28 cellular contexts compared by ENCODE assay signal in genomic region chr12:81470923-81471322, GRCh38.
"Had no signal": no experiment of that assay in that cellular context is flagged by ENCODE, and none has a peak within 500 bp of the region (broad histone marks: within the 10 kb centered on the region; RNA-seq: fewer than 3 reads in every experiment).

No MANE protein-coding gene starts in this region.

- H3K27ac Mint-ChIP-seq: dendritic cell treated with granulocyte-macrophage colony-stimulating factor and Interleukin-4, amounts not matched to agents 40 ng/mL and 50 ng/mL, for 4 days; effector memory CD8-positive, alpha-beta T cell; endodermal cell had no signal

- FAIRE-seq: colon, endometrium, endothelial cell of umbilical vein, frontal cortex had no signal

- H3K27me3 ChIP-seq: dorsolateral prefrontal cortex, esophagus muscularis mucosa, esophagus squamous epithelium, foreskin keratinocyte, gastrocnemius medialis, gastroesophageal sphincter, heart left ventricle, heart right ventricle, hepatocyte had no signal

- H3K9me3 Mint-ChIP-seq: dendritic cell treated with granulocyte-macrophage colony-stimulating factor and Interleukin-4, amounts not matched to agents 40 ng/mL and 50 ng/mL, for 4 days; endodermal cell had no signal

- H3K4me3 Mint-ChIP-seq: dendritic cell treated with granulocyte-macrophage colony-stimulating factor and Interleukin-4, amounts not matched to agents 40 ng/mL and 50 ng/mL, for 4 days; effector memory CD8-positive, alpha-beta T cell; endodermal cell had no signal

- H3K27ac ChIP-seq: coronary artery, epithelial cell of prostate, esophagus muscularis mucosa, esophagus squamous epithelium, foreskin keratinocyte, gastrocnemius medialis, gastroesophageal sphincter, heart left ventricle, heart right ventricle, hepatocyte had no signal

- H3K36me3 ChIP-seq: esophagus muscularis mucosa, esophagus squamous epithelium, gastrocnemius medialis, gastroesophageal sphincter, heart left ventricle, heart right ventricle had no signal

- H3K4me2 ChIP-seq: hepatocyte had no signal

- H3K9me3 ChIP-seq: esophagus muscularis mucosa, esophagus squamous epithelium, gastrocnemius medialis, gastroesophageal sphincter, heart left ventricle, heart right ventricle had no signal

- H3K4me1 ChIP-seq: esophagus muscularis mucosa, esophagus squamous epithelium, foreskin keratinocyte, gastrocnemius medialis, gastroesophageal sphincter, heart left ventricle, heart right ventricle had no signal

- DNase-seq: cortex of kidney; dermis blood vessel endothelial cell; dorsolateral prefrontal cortex; effector CD4-positive, alpha-beta T cell; effector CD8-positive, alpha-beta T cell; effector memory CD4-positive, alpha-beta T cell; effector memory CD8-positive, alpha-beta T cell; endodermal cell; erythroblast; esophagus squamous epithelium; foreskin fibroblast; foreskin keratinocyte; foreskin melanocyte; gastrocnemius medialis; head of caudate nucleus; heart left ventricle; heart right ventricle had no signal

- H3K4me3 ChIP-seq: coronary artery, dorsolateral prefrontal cortex, esophagus muscularis mucosa, esophagus squamous epithelium, gastrocnemius medialis, gastroesophageal sphincter, heart left ventricle, heart right ventricle, hepatocyte had no signal

- ATAC-seq: effector memory CD8-positive, alpha-beta T cell; esophagus mucosa; foreskin keratinocyte; gastrocnemius medialis; gastroesophageal sphincter; heart left ventricle; heart right ventricle had no signal

- H3K27me3 Mint-ChIP-seq: dendritic cell treated with granulocyte-macrophage colony-stimulating factor and Interleukin-4, amounts not matched to agents 40 ng/mL and 50 ng/mL, for 4 days; effector memory CD8-positive, alpha-beta T cell had no signal
